26 cellular contexts compared by ENCODE assay signal in the genomic region with DNA sequence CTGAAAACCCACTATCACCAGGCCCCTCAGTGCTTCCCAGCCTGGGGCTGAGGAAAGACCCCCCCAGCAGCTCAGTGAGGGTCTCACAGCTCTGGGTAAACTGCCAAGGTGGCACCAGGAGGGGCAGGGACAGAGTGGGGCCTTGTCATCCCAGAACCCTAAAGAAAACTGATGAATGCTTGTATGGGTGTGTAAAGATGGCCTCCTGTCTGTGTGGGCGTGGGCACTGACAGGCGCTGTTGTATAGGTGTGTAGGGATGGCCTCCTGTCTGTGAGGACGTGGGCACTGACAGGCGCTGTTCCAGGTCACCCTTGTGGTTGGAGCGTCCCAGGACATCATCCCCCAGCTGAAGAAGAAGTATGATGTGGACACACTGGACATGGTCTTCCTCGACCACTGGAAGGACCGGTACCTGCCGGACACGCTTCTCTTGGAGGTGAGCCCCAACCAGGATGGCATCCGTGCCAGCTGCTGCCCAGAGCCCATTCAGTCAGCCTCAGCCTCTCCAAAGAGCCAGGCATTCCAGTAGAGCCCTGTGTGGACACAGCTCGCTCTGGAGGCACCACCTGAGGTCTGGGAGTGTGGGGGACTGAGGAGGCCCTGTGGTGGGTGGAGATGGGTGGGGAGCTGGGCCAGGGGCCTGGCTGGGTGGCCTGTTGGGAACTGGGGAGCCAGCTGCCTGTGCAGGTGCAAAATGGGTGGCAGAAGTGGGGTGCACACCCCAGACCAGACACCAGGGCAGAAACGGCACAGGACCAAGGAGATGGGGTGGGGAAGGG. TPM values are rescaled to one million over a fixed set of nuclear protein-coding genes. Genes with fewer than 3 reads are reported as not detected.
DNase-seq lines count a peak whose midpoint lies in the region; FAIRE-seq and TF ChIP-seq lines count a peak whose summit lies in the region.
"Had no signal": no experiment of that assay in that cellular context is flagged by ENCODE, and none has a peak within 500 bp of the region (broad histone marks: within the 10 kb centered on the region; RNA-seq: fewer than 3 reads in every experiment).

No MANE protein-coding gene starts in this region.

- POLR2A ChIA-PET in Caco-2 (lab: Charles Lee) (no interaction called here), RWPE1 (lab: Yijun Ruan, JAX; ENCODE audit: low non-redundant PET) (no interaction called here)

- no peak for TF ChIP-seq CTCF in Caco-2 (IDR thresholded peaks at IDR 0.05; ENCODE audit: insufficient read depth in 1 of 2, low read depth in 1 of 2, low read length in 1 of 2, severe bottlenecking in 1 of 2, unreplicated experiment in 1 of 2)
- no peak for TF ChIP-seq CTCF in RWPE1 (conservative IDR thresholded peaks at IDR 0.05; ENCODE audit: low read depth)
- TF ChIP-seq CTCF in keratinocyte (optimal IDR thresholded peaks at IDR 0.05 in 1 of 3, IDR thresholded peaks at IDR 0.05 in 1 of 3, conservative IDR thresholded peaks at IDR 0.05 in 1 of 3; ENCODE audit: extremely low read depth in 1 of 3, insufficient read depth in 2 of 3, low read length in 3 of 3), result no peak
- TF ChIP-seq CTCF in parathyroid adenoma (IDR thresholded peaks at IDR 0.05), result no peak

- H3K27ac ChIP-seq in RWPE1, result peak overlapping the region; percentile 78
- H3K27ac ChIP-seq in keratinocyte (ENCODE audit: control insufficient read depth, insufficient read depth, low read length), result peak overlapping the region; percentile 57
- no peak overlapping the region for H3K27ac ChIP-seq in parathyroid adenoma
- H3K27ac ChIP-seq: heart left ventricle, KMS-11 had no signal

- H3K9me3 ChIP-seq in Caco-2, result no peaks in the 10 kb centered on the region
- H3K9me3 ChIP-seq in keratinocyte (ENCODE audit: control insufficient read depth, low read depth, low read length), result no peaks in the 10 kb centered on the region
- H3K9me3 ChIP-seq in parathyroid adenoma (ENCODE audit: control insufficient read depth, low read length), result no peaks in the 10 kb centered on the region
- H3K9me3 ChIP-seq: heart left ventricle, upper lobe of left lung had no signal

- dilution Hi-C loops in keratinocyte (cut with MboI; ENCODE audit: extremely low pct_ligation_motif_present, low sequenced_read_pairs), result no loop called here

- H3K4me3 Mint-ChIP-seq in Caco-2 (ENCODE audit: unreplicated experiment), result peak overlapping the region; percentile 94
- H3K4me3 Mint-ChIP-seq: activated CD4-positive, alpha-beta T cell treated with anti-CD3 and anti-CD28 coated beads, Interleukin-2, amount 10 ng/mL, durations not matched to agents 24 days and 14 days; naive thymus-derived CD8-positive, alpha-beta T cell; T-helper 2 cell treated with Interferon-gamma antibody and Interleukin-4, amounts not matched to agents 5 μg/mL and 100 μg/mL, for 36 hours had no signal

- no peaks in the 10 kb centered on the region for H3K27me3 Mint-ChIP-seq in Caco-2 (ENCODE audit: insufficient read depth, unreplicated experiment)
- H3K27me3 Mint-ChIP-seq: activated CD4-positive, alpha-beta T cell treated with anti-CD3 and anti-CD28 coated beads, Interleukin-2, amount 10 ng/mL, durations not matched to agents 24 days and 14 days; brain; naive thymus-derived CD8-positive, alpha-beta T cell had no signal

- intact Hi-C loops in Caco-2 (cut with micrococcal nuclease; ENCODE audit: unreplicated experiment), result loop anchor here (2.0 to 10.0 kb wide), 3 partner anchors 57 to 151 kb away; a partner anchor contains a TSS

- H3K4me2 ChIP-seq in keratinocyte (ENCODE audit: control insufficient read depth, extremely low read depth, insufficient read depth, low read depth, low read length), result peak overlapping the region; percentile 70
- H3K4me2 ChIP-seq in parathyroid adenoma (ENCODE audit: low read length), result peak overlapping the region; percentile 57
- H3K4me2 ChIP-seq: KMS-11 had no signal

- no peaks in the 10 kb centered on the region for H4K20me1 ChIP-seq in keratinocyte (ENCODE audit: control insufficient read depth, extremely low read depth, insufficient read depth, low read length)

- no peak for DNase-seq in Caco-2
- no peak for DNase-seq in RWPE1 (ENCODE audit: low spot score)
- no peak for DNase-seq in keratinocyte (ENCODE audit: low read depth, low spot score)
- no peak for DNase-seq in activated effector memory CD4-positive, alpha-beta T cell treated with anti-CD3 and anti-CD28 coated beads, Interleukin-2, amount 50 U/mL, for 16 hours
- DNase-seq in urothelium cell line (ENCODE audit: low spot score), result no peak
- DNase-seq in NCI-H2196 (lab: John Stamatoyannopoulos, UW; ENCODE audit: unreplicated experiment), result no peak
- DNase-seq in DMS53 (lab: John Stamatoyannopoulos, UW), result no peak
- DNase-seq: ACHN; activated CD4-positive, alpha-beta T cell treated with anti-CD3 and anti-CD28 coated beads, Interleukin-2, amount 10 ng/mL, durations not matched to agents 24 days and 14 days; activated naive CD4-positive, alpha-beta T cell; activated T-cell treated with anti-CD3 and anti-CD28 coated beads, Interleukin-2, amount 50 U/mL, for 48 hours; DMS79 treated with DMSO at 0.1 percent for 48 hours; effector CD8-positive, alpha-beta T cell; GF-D8; naive thymus-derived CD8-positive, alpha-beta T cell; NCI-H1417 treated with DMSO at 0.1 percent for 48 hours; NCI-H2107; NCI-H510A; stimulated activated CD4-positive, alpha-beta T cell treated with anti-CD3 and anti-CD28 coated beads, Interleukin-2, amount 100 ng/mL, for 24 hours; upper lobe of left lung had no signal

- H3K27me3 ChIP-seq in Caco-2 (replicated peaks; ENCODE audit: control insufficient read depth, insufficient read depth, low read length), result no peaks in the 10 kb centered on the region
- H3K27me3 ChIP-seq in keratinocyte (ENCODE audit: control insufficient read depth, extremely low read depth, insufficient read depth, low read length), result no peaks in the 10 kb centered on the region
- no peaks in the 10 kb centered on the region for H3K27me3 ChIP-seq in parathyroid adenoma (ENCODE audit: control insufficient read depth, insufficient read depth, low read length)
- H3K27me3 ChIP-seq: heart left ventricle, upper lobe of left lung had no signal

- CTCF ChIA-PET in Caco-2 (lab: Charles Lee) (no interaction called here), RWPE1 (lab: Yijun Ruan, JAX) (no interaction called here)

- H3K9me3 Mint-ChIP-seq in Caco-2 (ENCODE audit: unreplicated experiment), result no peaks in the 10 kb centered on the region
- H3K9me3 Mint-ChIP-seq: activated CD4-positive, alpha-beta T cell treated with anti-CD3 and anti-CD28 coated beads, Interleukin-2, amount 10 ng/mL, durations not matched to agents 24 days and 14 days; mesothelial cell of epicardium; naive thymus-derived CD8-positive, alpha-beta T cell; T-helper 2 cell treated with Interferon-gamma antibody and Interleukin-4, amounts not matched to agents 5 μg/mL and 100 μg/mL, for 36 hours had no signal

- H3K36me3 Mint-ChIP-seq in Caco-2 (ENCODE audit: insufficient read depth, unreplicated experiment), result peaks cover 19% of the 10 kb centered on the region
- H3K36me3 Mint-ChIP-seq: brain had no signal

- no peaks in the 10 kb centered on the region for H3K9me1 ChIP-seq in keratinocyte (ENCODE audit: control insufficient read depth, extremely low read depth, insufficient read depth, low read length)

- peak overlapping the region; percentile 61 for H3K9ac ChIP-seq in keratinocyte (ENCODE audit: control insufficient read depth, extremely low read depth, insufficient read depth, low read length)
- no peak overlapping the region for H3K9ac ChIP-seq in parathyroid adenoma
- H3K9ac ChIP-seq: KMS-11 had no signal

- peaks cover 6% of the 10 kb centered on the region for H3K36me3 ChIP-seq in Caco-2 (ENCODE audit: control insufficient read depth, insufficient read depth, low read length)
- H3K36me3 ChIP-seq in keratinocyte (ENCODE audit: control insufficient read depth in 2 of 2, extremely low read depth in 1 of 2, insufficient read depth in 2 of 2, low read length in 2 of 2), result peaks cover 13 to 27% of the 10 kb centered on the region in 2 experiments
- no peaks in the 10 kb centered on the region for H3K36me3 ChIP-seq in parathyroid adenoma (ENCODE audit: control insufficient read depth, insufficient read depth, low read length)

- FAIRE-seq in keratinocyte (lab: Jason Lieb, UNC), result no peak
- no peak for FAIRE-seq in urothelium cell line (lab: Jason Lieb, UNC)

- peaks cover 20% of the 10 kb centered on the region for H3K4me1 Mint-ChIP-seq in Caco-2 (ENCODE audit: low read depth, unreplicated experiment)

- H3K79me2 ChIP-seq in keratinocyte (ENCODE audit: control insufficient read depth, insufficient read depth, low read length), result peaks cover 9% of the 10 kb centered on the region
- no peaks in the 10 kb centered on the region for H3K79me2 ChIP-seq in parathyroid adenoma

- H2AFZ ChIP-seq in keratinocyte (ENCODE audit: control insufficient read depth, low read length) (no peak overlapping the region), parathyroid adenoma (no peak overlapping the region)

- peaks cover 54% of the 10 kb centered on the region for H3K4me1 ChIP-seq in Caco-2
- H3K4me1 ChIP-seq in keratinocyte (ENCODE audit: control insufficient read depth, extremely low read depth, insufficient read depth, low read length), result peaks cover 32% of the 10 kb centered on the region
- H3K4me1 ChIP-seq in parathyroid adenoma, result peaks cover 4% of the 10 kb centered on the region

- BruUV-seq in Caco-2 (replicated peaks; lab: Mats Ljungman, UMichigan), result no TSS peak

- H3K4me3 ChIP-seq in Caco-2 (ENCODE audit: low read depth, low read length) (peak overlapping the region; percentile 50), keratinocyte (ENCODE audit: control insufficient read depth in 2 of 3, extremely low read depth in 1 of 3, insufficient read depth in 2 of 3, low read depth in 1 of 3, low read length in 3 of 3) (peak overlapping the region in 1 of 3 experiments; percentile 51), parathyroid adenoma (ENCODE audit: low read depth, low read length) (no peak overlapping the region)
- H3K4me3 ChIP-seq: heart left ventricle had no signal

- H3K27ac Mint-ChIP-seq in Caco-2 (ENCODE audit: unreplicated experiment), result no peak overlapping the region
- H3K27ac Mint-ChIP-seq: activated CD4-positive, alpha-beta T cell treated with anti-CD3 and anti-CD28 coated beads, Interleukin-2, amount 10 ng/mL, durations not matched to agents 24 days and 14 days; T-helper 2 cell treated with Interferon-gamma antibody and Interleukin-4, amounts not matched to agents 5 μg/mL and 100 μg/mL, for 36 hours had no signal

RNA-seq across cellular contexts. Expression of a gene that starts 22.4 kb away (rescaled TPM):
- total RNA-seq in Caco-2 (2022), result 44.8 and 47.0 TPM in 2 replicates
- polyA plus RNA-seq in keratinocyte, result 12.9 to 18.6 TPM (median 16.0 TPM) in 3 replicates
- 2.3 TPM for polyA plus RNA-seq in keratinocyte (2011; ENCODE audit: low read depth)
- 7.3 and 14.2 TPM in 2 replicates for polyA plus RNA-seq in keratinocyte (2011; cell fraction: cytosol; rRNA removed)
- polyA plus RNA-seq in keratinocyte (2011; cell fraction: nucleus; rRNA removed), result 16.4 and 18.1 TPM in 2 replicates
- polyA plus RNA-seq in keratinocyte (2012; ENCODE audit: low replicate concordance), result 10.1 and 20.8 TPM in 2 replicates
- 8.9 to 29.3 TPM (median 11.3 TPM) in 3 replicates for polyA minus RNA-seq in keratinocyte
- 12.1 TPM for polyA minus RNA-seq in keratinocyte (2011; cell fraction: cytosol; rRNA and poly(A)+ RNA removed)
- polyA minus RNA-seq in keratinocyte (2011; cell fraction: nucleus; rRNA and poly(A)+ RNA removed), result 11.1 and 14.0 TPM in 2 replicates

RNA-seq across cellular contexts. Expression of a gene that starts 22.5 kb away (rescaled TPM):
- total RNA-seq in Caco-2 (2022), result 96.0 and 103 TPM in 2 replicates
- 130 to 225 TPM (median 139 TPM) in 3 replicates for polyA plus RNA-seq in keratinocyte
- 48.0 TPM for polyA plus RNA-seq in keratinocyte (2011; ENCODE audit: low read depth)
- polyA plus RNA-seq in keratinocyte (2011; cell fraction: cytosol; rRNA removed), result 86.7 and 217 TPM in 2 replicates
- polyA plus RNA-seq in keratinocyte (2011; cell fraction: nucleus; rRNA removed), result 187 and 206 TPM in 2 replicates
- polyA plus RNA-seq in keratinocyte (2012; ENCODE audit: low replicate concordance), result 146 and 212 TPM in 2 replicates
- polyA minus RNA-seq in keratinocyte, result 68.4 to 164 TPM (median 70.9 TPM) in 3 replicates
- polyA minus RNA-seq in keratinocyte (2011; cell fraction: cytosol; rRNA and poly(A)+ RNA removed), result 238 TPM
- 73.4 and 85.4 TPM in 2 replicates for polyA minus RNA-seq in keratinocyte (2011; cell fraction: nucleus; rRNA and poly(A)+ RNA removed)

RNA-seq across cellular contexts. Expression of a gene that starts 52.6 kb away (rescaled TPM):
- total RNA-seq in Caco-2 (2022), result 9.8 and 12.0 TPM in 2 replicates
- polyA plus RNA-seq in keratinocyte, result 5.3 to 8.4 TPM (median 5.7 TPM) in 3 replicates
- 5.3 TPM for polyA plus RNA-seq in keratinocyte (2011; ENCODE audit: low read depth)
- polyA plus RNA-seq in keratinocyte (2011; cell fraction: cytosol; rRNA removed), result 1.7 and 4.0 TPM in 2 replicates
- 21.1 and 26.3 TPM in 2 replicates for polyA plus RNA-seq in keratinocyte (2011; cell fraction: nucleus; rRNA removed)
- 8.2 TPM in 2 replicates for polyA plus RNA-seq in keratinocyte (2012; ENCODE audit: low replicate concordance)
- polyA minus RNA-seq in keratinocyte, result 4.3 to 14.6 TPM (median 5.1 TPM) in 3 replicates
- polyA minus RNA-seq in keratinocyte (2011; cell fraction: cytosol; rRNA and poly(A)+ RNA removed), result 14.2 TPM
- polyA minus RNA-seq in keratinocyte (2011; cell fraction: nucleus; rRNA and poly(A)+ RNA removed), result 11.0 and 16.2 TPM in 2 replicates

RNA-seq across cellular contexts. Expression of a gene that starts 56.9 kb away (rescaled TPM):
- 23.9 and 26.6 TPM in 2 replicates for total RNA-seq in Caco-2 (2022)
- polyA plus RNA-seq in keratinocyte, result 20.1 to 30.7 TPM (median 28.1 TPM) in 3 replicates
- polyA plus RNA-seq in keratinocyte (2011; ENCODE audit: low read depth), result 8.9 TPM
- polyA plus RNA-seq in keratinocyte (2011; cell fraction: cytosol; rRNA removed), result 23.4 and 27.4 TPM in 2 replicates
- 25.0 and 31.0 TPM in 2 replicates for polyA plus RNA-seq in keratinocyte (2011; cell fraction: nucleus; rRNA removed)
- polyA plus RNA-seq in keratinocyte (2012; ENCODE audit: low replicate concordance), result 13.8 and 20.3 TPM in 2 replicates
- 53.7 to 73.9 TPM (median 69.5 TPM) in 3 replicates for polyA minus RNA-seq in keratinocyte
- 33.0 TPM for polyA minus RNA-seq in keratinocyte (2011; cell fraction: cytosol; rRNA and poly(A)+ RNA removed)
- 11.0 and 15.4 TPM in 2 replicates for polyA minus RNA-seq in keratinocyte (2011; cell fraction: nucleus; rRNA and poly(A)+ RNA removed)
